24 cellular contexts compared by ENCODE assay signal in the genomic region with DNA sequence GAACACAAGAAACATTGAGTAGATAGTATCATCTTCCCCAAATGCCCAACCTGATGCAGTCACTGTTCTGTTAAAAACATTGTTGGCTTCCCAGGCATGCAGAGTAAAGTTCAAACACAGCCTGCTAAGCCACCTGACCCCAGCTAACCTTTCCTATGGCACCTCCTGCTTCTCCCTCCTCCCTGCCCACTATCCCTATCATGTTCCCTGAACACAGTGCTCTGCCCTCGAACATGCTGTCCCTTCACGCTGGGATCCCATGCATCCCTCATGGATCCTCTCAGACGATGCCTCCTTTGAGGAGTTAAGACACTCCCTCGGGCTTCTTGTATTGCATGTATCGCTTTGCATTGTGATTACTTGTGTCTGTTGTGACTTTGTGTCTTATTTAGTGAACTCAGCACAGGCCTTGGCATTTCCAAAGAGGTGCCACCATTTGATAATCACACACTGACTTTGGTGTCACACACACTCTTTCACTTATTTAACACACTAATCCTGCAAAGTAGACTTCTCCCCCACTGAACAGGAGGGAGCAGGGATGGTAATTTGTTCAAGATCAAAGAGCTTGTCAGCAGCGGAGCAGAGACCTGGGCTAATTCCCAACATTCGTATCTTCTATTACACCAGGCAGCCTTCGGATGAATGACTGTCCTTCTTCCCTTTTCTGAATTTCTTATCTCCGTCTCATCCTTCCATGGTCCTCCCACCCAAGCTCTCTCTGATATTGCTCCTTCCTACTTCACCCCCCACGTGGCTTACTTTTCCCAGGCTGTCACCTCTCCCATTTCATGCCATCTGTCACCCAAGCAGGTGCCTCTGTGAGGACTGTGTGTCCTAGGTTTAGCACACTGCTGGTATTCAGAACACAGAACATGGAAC. TPM values are rescaled to one million over a fixed set of nuclear protein-coding genes. Genes with fewer than 3 reads are reported as not detected.
A peak's percentile ranks its signal among the peaks of the same experiment; 100 is the strongest.
DNase-seq lines count a peak whose midpoint lies in the region; ATAC-seq, FAIRE-seq and TF ChIP-seq lines count a peak whose summit lies in the region.
"Had no signal": no experiment of that assay in that cellular context is flagged by ENCODE, and none has a peak within 500 bp of the region (broad histone marks: within the 10 kb centered on the region; RNA-seq: fewer than 3 reads in every experiment).

No MANE protein-coding gene starts in this region.

- H3K27ac Mint-ChIP-seq in stimulated activated naive B cell treated with anti-CD40 and anti-IgM and Interleukin-4, amounts not matched to agents 10 μg/mL and 1 μg/mL and 100 μg/mL, for 72 hours: peak overlapping the region; percentile 27
- H3K27ac Mint-ChIP-seq: activated CD4-positive, alpha-beta T cell treated with anti-CD3 and anti-CD28 coated beads, Interleukin-2, amount 10 ng/mL, durations not matched to agents 24 days and 14 days; natural killer cell; progenitor cell of endocrine pancreas; T-helper 2 cell treated with Interferon-gamma antibody and Interleukin-4, amounts not matched to agents 5 μg/mL and 100 μg/mL, for 36 hours had no signal

- POLR2A ChIA-PET in K562 (lab: Yijun Ruan, JAX): interaction anchor here (0.6 to 2.0 kb wide), 9 partner anchors 12 to 138 kb away, joined by 3 to 6 read pairs (median 3); a partner anchor contains a TSS
- POLR2A ChIA-PET in HepG2 (lab: Yijun Ruan, JAX): no interaction called here

- H4K20me1 ChIP-seq in K562 (replicated peaks; ENCODE audit: control insufficient read depth, insufficient read depth, low read length) (no peaks in the 10 kb centered on the region), HepG2 (ENCODE audit: insufficient read depth, low read length) (no peaks in the 10 kb centered on the region)

- DNase-seq in NCI-H82 (lab: John Stamatoyannopoulos, UW) (peak; percentile 61), NCI-H82 treated with DMSO at 0.1 percent for 48 hours (lab: John Stamatoyannopoulos, UW; ENCODE audit: unreplicated experiment) (no peak), K562 (ENCODE audit: extremely low read depth in 1 of 4, low spot score in 3 of 4) (peak in 3 of 4 experiments; percentile 16 to 76 (median 54)), HepG2 (ENCODE audit: low spot score) (peak; percentile 85)
- no peak for DNase-seq in stimulated activated naive B cell treated with anti-CD40 and anti-IgM and Interleukin-4, amounts not matched to agents 10 μg/mL and 1 μg/mL and 100 μg/mL, for 72 hours
- DNase-seq: 8988T; activated CD4-positive, alpha-beta T cell treated with anti-CD3 and anti-CD28 coated beads, Interleukin-2, amount 10 ng/mL, durations not matched to agents 24 days and 14 days; activated naive CD4-positive, alpha-beta T cell; activated T-cell treated with anti-CD3 and anti-CD28 coated beads for 4 hours; anterior cingulate cortex; cerebellar nuclear complex; effector memory CD4-positive, alpha-beta T cell; GDM1; mesendoderm; natural killer cell; NCI-H187; NCI-H510A had no signal

- peak overlapping the region; percentile 70 for H3K27ac ChIP-seq in K562 (ENCODE audit: extremely low read depth, low read depth, low read length)
- peak overlapping the region; percentile 45 for H3K27ac ChIP-seq in HepG2 (ENCODE audit: extremely low read length, insufficient read depth, low read length)
- H3K27ac ChIP-seq: SJSA1 had no signal

- TF ChIP-seq CTCF in K562 (IDR thresholded peaks at IDR 0.05 in 2 of 3, conservative IDR thresholded peaks at IDR 0.05 in 1 of 3; ENCODE audit: insufficient read depth in 2 of 3, low read depth in 1 of 3, low read length in 3 of 3) (no peak), HepG2 (CRISPR knock-in tag; IDR thresholded peaks at IDR 0.05) (no peak)

- CTCF ChIA-PET in K562 (lab: Yijun Ruan, JAX; ENCODE audit: low intra/inter-chr PET ratio): no interaction called here
- CTCF ChIA-PET in HepG2 (lab: Yijun Ruan, JAX; ENCODE audit: low intra/inter-chr PET ratio, low total read pairs): no interaction called here

- intact Hi-C loops in K562 (cut with micrococcal nuclease) (loop anchor here (10.0 kb wide), 1 partner anchor 118 kb away; a partner anchor contains a TSS), HepG2 (cut with micrococcal nuclease; ENCODE audit: unreplicated experiment) (no loop called here)

- H2AFZ ChIP-seq in K562 (ENCODE audit: low read depth, low read length): peak overlapping the region; percentile 51; the same call in 1 of the 2 replicates
- no peak overlapping the region for H2AFZ ChIP-seq in HepG2 (ENCODE audit: low read length)

- no peaks in the 10 kb centered on the region for H3K9me3 Mint-ChIP-seq in stimulated activated naive B cell treated with anti-CD40 and anti-IgM and Interleukin-4, amounts not matched to agents 10 μg/mL and 1 μg/mL and 100 μg/mL, for 72 hours
- H3K9me3 Mint-ChIP-seq: activated CD4-positive, alpha-beta T cell treated with anti-CD3 and anti-CD28 coated beads, Interleukin-2, amount 10 ng/mL, durations not matched to agents 24 days and 14 days; natural killer cell; T-helper 2 cell treated with Interferon-gamma antibody and Interleukin-4, amounts not matched to agents 5 μg/mL and 100 μg/mL, for 36 hours had no signal

- peak; percentile 63; the same call in 1 of the 2 replicates for TF ChIP-seq EP300 in K562 (IDR thresholded peaks at IDR 0.05; ENCODE audit: low read length)
- peak in 1 of 2 experiments; percentile 5; a peak in 1 of 4 replicates for TF ChIP-seq EP300 in HepG2 (IDR thresholded peaks at IDR 0.05; ENCODE audit: low read depth in 2 of 2, low read length in 2 of 2)
- no peak for TF ChIP-seq EP300 in HepG2 (CRISPR knock-in tag; IDR thresholded peaks at IDR 0.05; ENCODE audit: borderline replicate concordance)

- H3K4me3 ChIP-seq in K562: no peak overlapping the region
- no peak overlapping the region; a peak in 1 of 6 replicates for H3K4me3 ChIP-seq in HepG2 (replicated peaks in 1 of 3; ENCODE audit: insufficient read depth in 1 of 3, low read depth in 2 of 3, low read length in 3 of 3)
- H3K4me3 ChIP-seq: SJSA1 had no signal

- no TSS peak for BruUV-seq in K562 (replicated peaks; lab: Mats Ljungman, UMichigan)
- BruUV-seq in HepG2 (replicated peaks; lab: Mats Ljungman, UMichigan): no TSS peak

- FAIRE-seq in K562 (lab: Jason Lieb, UNC) (peak; percentile 67), HepG2 (lab: Jason Lieb, UNC) (peak; percentile 91)
- FAIRE-seq: GM12891 had no signal

- peak; percentile 2; the same call in 2 of the 3 replicates for ATAC-seq in K562
- ATAC-seq in HepG2: peak; percentile 86
- no peak for ATAC-seq in stimulated activated naive B cell treated with anti-CD40 and anti-IgM and Interleukin-4, amounts not matched to agents 10 μg/mL and 1 μg/mL and 100 μg/mL, for 72 hours (replicated peaks)
- no peak for ATAC-seq in HG02588 (IDR thresholded peaks at IDR 0.05; ENCODE audit: unreplicated experiment)
- ATAC-seq in GM18873 (IDR thresholded peaks at IDR 0.05; ENCODE audit: low FRiP score, unreplicated experiment): no peak
- ATAC-seq in HG02642 (IDR thresholded peaks at IDR 0.05; ENCODE audit: poor library complexity, unreplicated experiment): no peak
- ATAC-seq: natural killer cell had no signal

- H3K9ac ChIP-seq in K562 (ENCODE audit: insufficient read depth in 1 of 2, low read depth in 2 of 2, low read length in 2 of 2): peak overlapping the region; percentile 29 to 50; a peak in 3 of 4 replicates
- no peak overlapping the region for H3K9ac ChIP-seq in HepG2 (ENCODE audit: insufficient read depth, low read depth, low read length)

- H3K79me2 ChIP-seq in K562 (ENCODE audit: control insufficient read depth, insufficient read depth, low read length) (peaks cover 7% of the 10 kb centered on the region; the same call in 1 of the 3 replicates), HepG2 (ENCODE audit: insufficient read depth, low read length) (no peaks in the 10 kb centered on the region)

- H3K9me3 ChIP-seq in K562 (replicated peaks; ENCODE audit: control insufficient read depth, insufficient read depth, low read depth, low read length) (peaks cover 3% of the 10 kb centered on the region), HepG2 (ENCODE audit: low read length) (no peaks in the 10 kb centered on the region)
- H3K9me3 ChIP-seq: SJSA1 had no signal

- 10% methylated on average over 10 of the region's 10 CpGs for WGBS in K562 (ENCODE audit: insufficient coverage, low coverage, missing lambda C conversion rate)
- 34% methylated on average over 10 of the region's 10 CpGs for WGBS in HepG2 (ENCODE audit: low lambda C conversion rate)

- H3K4me3 Mint-ChIP-seq in stimulated activated naive B cell treated with anti-CD40 and anti-IgM and Interleukin-4, amounts not matched to agents 10 μg/mL and 1 μg/mL and 100 μg/mL, for 72 hours: no peak overlapping the region
- H3K4me3 Mint-ChIP-seq: activated CD4-positive, alpha-beta T cell treated with anti-CD3 and anti-CD28 coated beads, Interleukin-2, amount 10 ng/mL, durations not matched to agents 24 days and 14 days; natural killer cell; T-helper 2 cell treated with Interferon-gamma antibody and Interleukin-4, amounts not matched to agents 5 μg/mL and 100 μg/mL, for 36 hours had no signal

- H3K27me3 ChIP-seq in K562 (ENCODE audit: control insufficient read depth in 2 of 2, insufficient read depth in 2 of 2, low read length in 2 of 2) (no peaks in the 10 kb centered on the region), HepG2 (ENCODE audit: control insufficient read depth in 1 of 2, insufficient read depth in 2 of 2, low read length in 2 of 2) (no peaks in the 10 kb centered on the region)
- H3K27me3 ChIP-seq: SJSA1 had no signal

- H3K4me1 ChIP-seq in K562 (replicated peaks in 1 of 2; ENCODE audit: control insufficient read depth in 2 of 2, insufficient read depth in 2 of 2, low read length in 2 of 2) (peaks cover 37 to 78% of the 10 kb centered on the region in 2 experiments), HepG2 (ENCODE audit: insufficient read depth, low read length) (peaks cover 52% of the 10 kb centered on the region)
- H3K4me1 ChIP-seq: SJSA1 had no signal

- peaks cover 35 to 48% of the 10 kb centered on the region in 2 donors for H3K36me3 Mint-ChIP-seq in stimulated activated naive B cell treated with anti-CD40 and anti-IgM and Interleukin-4, amounts not matched to agents 10 μg/mL and 1 μg/mL and 100 μg/mL, for 72 hours
- H3K36me3 Mint-ChIP-seq: natural killer cell had no signal

- H3K9me1 ChIP-seq in K562 (ENCODE audit: control insufficient read depth, insufficient read depth, low read length): no peaks in the 10 kb centered on the region

- H3K4me1 Mint-ChIP-seq in stimulated activated naive B cell treated with anti-CD40 and anti-IgM and Interleukin-4, amounts not matched to agents 10 μg/mL and 1 μg/mL and 100 μg/mL, for 72 hours: peaks cover 36 to 69% of the 10 kb centered on the region in 2 donors

- H3K36me3 ChIP-seq in K562 (ENCODE audit: control insufficient read depth, insufficient read depth, low read length): peaks cover 48% of the 10 kb centered on the region
- no peaks in the 10 kb centered on the region for H3K36me3 ChIP-seq in HepG2 (replicated peaks in 1 of 2; ENCODE audit: control insufficient read depth in 1 of 2, insufficient read depth in 2 of 2, low read length in 2 of 2)

- in situ Hi-C loops in K562 (cut with MboI) (no loop called here), HepG2 (cut with HindIII; ENCODE audit: extremely low pct_ligation_motif_present, low pct_unique_long_range_greater_than_20kb) (no loop called here)

- H3K4me2 ChIP-seq in K562 (ENCODE audit: insufficient read depth, low read length): peak overlapping the region; percentile 63
- peak overlapping the region; percentile 56 for H3K4me2 ChIP-seq in HepG2 (ENCODE audit: low read depth, low read length)

- H3K27me3 Mint-ChIP-seq in stimulated activated naive B cell treated with anti-CD40 and anti-IgM and Interleukin-4, amounts not matched to agents 10 μg/mL and 1 μg/mL and 100 μg/mL, for 72 hours: no peaks in the 10 kb centered on the region
- H3K27me3 Mint-ChIP-seq: activated CD4-positive, alpha-beta T cell treated with anti-CD3 and anti-CD28 coated beads, Interleukin-2, amount 10 ng/mL, durations not matched to agents 24 days and 14 days; progenitor cell of endocrine pancreas had no signal

- TF ChIP-seq POLR2A in K562 (conservative IDR thresholded peaks at IDR 0.05) (no peak), HepG2 (IDR thresholded peaks at IDR 0.05; ENCODE audit: insufficient read depth in 1 of 2, low read depth in 2 of 2, low read length in 2 of 2) (no peak)

- TF ChIP-seq RAD21 in K562 (CRISPR knock-in tag; conservative IDR thresholded peaks at IDR 0.05 in 1 of 2, IDR thresholded peaks at IDR 0.05 in 1 of 2) (peak in 1 of 2 experiments; percentile 15; a peak in 1 of 4 replicates), HepG2 (CRISPR knock-in tag; IDR thresholded peaks at IDR 0.05) (no peak)

RNA-seq across cellular contexts. Expression of a gene that starts 28.3 kb away (rescaled TPM):
- total RNA-seq in K562 (2011; cell fraction: chromatin; rRNA removed; ENCODE audit: low replicate concordance): 9.6 and 43.3 TPM in 2 replicates
- 62.9 and 65.8 TPM in 2 replicates for total RNA-seq in K562 (2011; cell fraction: nucleolus; rRNA removed)
- 33.6 and 43.7 TPM in 2 replicates for total RNA-seq in K562 (2011; cell fraction: nucleoplasm; rRNA removed)
- total RNA-seq in K562 (2014; rRNA removed): 31.8 and 42.1 TPM in 2 replicates
- 4.6 and 6.5 TPM in 2 replicates for total RNA-seq in K562 (2014; rRNA removed; fragmentation: Illumina TruSeq; extraction: Trizol)
- total RNA-seq in K562 (2015; rRNA removed; fragmentation: Illumina TruSeq; extraction: Trizol): 18.2 and 21.9 TPM in 2 replicates
- 30.1 and 35.5 TPM in 2 replicates for total RNA-seq in K562 (2021)
- polyA plus RNA-seq in K562 (2011; rRNA removed): 29.1 and 74.4 TPM in 2 replicates
- polyA plus RNA-seq in K562 (2011; cell fraction: cytosol; rRNA removed): 106 and 151 TPM in 2 replicates
- polyA plus RNA-seq in K562 (2011; cell fraction: nucleus; rRNA removed): 87.3 and 88.9 TPM in 2 replicates
- 43.9 and 73.7 TPM in 2 replicates for polyA plus RNA-seq in K562 (2012)
- 20.9 and 39.0 TPM in 2 replicates for polyA plus RNA-seq in K562 (2014; fragmentation: Illumina TruSeq; extraction: Trizol)
- polyA plus RNA-seq in K562 (2014; fragmentation: Nextera tagmentation; extraction: Ambion mirVana): 10 to 100 TPM; 13.1 to 13.7 TPM
- 34.9 and 36.7 TPM in 2 replicates for polyA plus RNA-seq in K562 (2014; rRNA removed)
- polyA minus RNA-seq in K562 (2011; rRNA and poly(A)+ RNA removed): 10.5 and 14.6 TPM in 2 replicates
- 18.3 and 35.8 TPM in 2 replicates for polyA minus RNA-seq in K562 (2011; cell fraction: cytosol; rRNA and poly(A)+ RNA removed)
- polyA minus RNA-seq in K562 (2011; cell fraction: nucleus; rRNA and poly(A)+ RNA removed): 43.4 and 63.9 TPM in 2 replicates
- total RNA-seq in HepG2 (2016; rRNA removed; fragmentation: Illumina TruSeq; extraction: Trizol): 11.2 and 15.3 TPM in 2 replicates
- total RNA-seq in HepG2 (2016; cell fraction: cytosol; rRNA removed; fragmentation: Illumina TruSeq; extraction: Trizol; ENCODE audit: low read depth): 78.6 and 81.3 TPM in 2 replicates
- total RNA-seq in HepG2 (2016; cell fraction: insoluble cytoplasmic fraction; rRNA removed; fragmentation: Illumina TruSeq; extraction: Trizol): 9.2 and 15.5 TPM in 2 replicates
- total RNA-seq in HepG2 (2016; cell fraction: membrane; rRNA removed; fragmentation: Illumina TruSeq; extraction: Trizol): 58.3 and 62.1 TPM in 2 replicates
- total RNA-seq in HepG2 (2016; cell fraction: nucleus; rRNA removed; fragmentation: Illumina TruSeq; extraction: Trizol): 7.2 and 10.1 TPM in 2 replicates
- 8.8 and 11.9 TPM in 2 replicates for polyA plus RNA-seq in HepG2 (2011; rRNA removed)
- polyA plus RNA-seq in HepG2 (2011; cell fraction: cytosol; rRNA removed): 9.0 and 13.2 TPM in 2 replicates
- polyA plus RNA-seq in HepG2 (2011; cell fraction: nucleus; rRNA removed): 14.4 and 18.0 TPM in 2 replicates
- 3.4 and 5.5 TPM in 2 replicates for polyA plus RNA-seq in HepG2 (2012)
- polyA plus RNA-seq in HepG2 (2016; cell fraction: cytosol; fragmentation: Illumina TruSeq; extraction: Trizol; ENCODE audit: low read depth): 91.0 and 94.0 TPM in 2 replicates
- 9.6 and 11.4 TPM in 2 replicates for polyA plus RNA-seq in HepG2 (2016; cell fraction: insoluble cytoplasmic fraction; fragmentation: Illumina TruSeq; extraction: Trizol; ENCODE audit: low read depth)
- polyA plus RNA-seq in HepG2 (2016; cell fraction: membrane; fragmentation: Illumina TruSeq; extraction: Trizol; ENCODE audit: low read depth): 61.6 and 63.3 TPM in 2 replicates
- polyA plus RNA-seq in HepG2 (2016; cell fraction: nucleus; fragmentation: Illumina TruSeq; extraction: Trizol; ENCODE audit: insufficient read depth, low read depth): 13.3 and 16.8 TPM in 2 replicates
- polyA minus RNA-seq in HepG2 (2011; rRNA and poly(A)+ RNA removed; ENCODE audit: low replicate concordance): 13.5 and 15.5 TPM in 2 replicates
- polyA minus RNA-seq in HepG2 (2011; cell fraction: cytosol; rRNA and poly(A)+ RNA removed): 3.9 and 4.0 TPM in 2 replicates
- polyA minus RNA-seq in HepG2 (2011; cell fraction: nucleus; rRNA and poly(A)+ RNA removed): 5.6 and 6.4 TPM in 2 replicates

RNA-seq across cellular contexts. Expression of a gene that starts 40.4 kb away (rescaled TPM):
- 30.6 and 67.6 TPM in 2 replicates for total RNA-seq in K562 (2011; cell fraction: chromatin; rRNA removed; ENCODE audit: low replicate concordance)
- 97.4 and 98.8 TPM in 2 replicates for total RNA-seq in K562 (2011; cell fraction: nucleolus; rRNA removed)
- 112 and 202 TPM in 2 replicates for total RNA-seq in K562 (2011; cell fraction: nucleoplasm; rRNA removed)
- total RNA-seq in K562 (2014; rRNA removed): 1,004 and 1,256 TPM in 2 replicates
- 270 and 326 TPM in 2 replicates for total RNA-seq in K562 (2014; rRNA removed; fragmentation: Illumina TruSeq; extraction: Trizol)
- 594 and 609 TPM in 2 replicates for total RNA-seq in K562 (2015; rRNA removed; fragmentation: Illumina TruSeq; extraction: Trizol)
- 1,947 and 1,950 TPM in 2 replicates for total RNA-seq in K562 (2021)
- polyA plus RNA-seq in K562 (2011; rRNA removed): 205 and 451 TPM in 2 replicates
- polyA plus RNA-seq in K562 (2011; cell fraction: cytosol; rRNA removed): 348 and 767 TPM in 2 replicates
- 229 and 367 TPM in 2 replicates for polyA plus RNA-seq in K562 (2011; cell fraction: nucleus; rRNA removed)
- polyA plus RNA-seq in K562 (2012): 830 and 1,263 TPM in 2 replicates
- polyA plus RNA-seq in K562 (2014; fragmentation: Illumina TruSeq; extraction: Trizol): 1,608 and 1,897 TPM in 2 replicates
- 10 to 100 TPM; 27.8 to 58.8 TPM for polyA plus RNA-seq in K562 (2014; fragmentation: Nextera tagmentation; extraction: Ambion mirVana)
- polyA plus RNA-seq in K562 (2014; rRNA removed): 1,026 and 1,125 TPM in 2 replicates
- 66.3 and 71.3 TPM in 2 replicates for polyA minus RNA-seq in K562 (2011; rRNA and poly(A)+ RNA removed)
- polyA minus RNA-seq in K562 (2011; cell fraction: cytosol; rRNA and poly(A)+ RNA removed): 364 and 449 TPM in 2 replicates
- 49.0 and 60.6 TPM in 2 replicates for polyA minus RNA-seq in K562 (2011; cell fraction: nucleus; rRNA and poly(A)+ RNA removed)
- total RNA-seq in HepG2 (2016; rRNA removed; fragmentation: Illumina TruSeq; extraction: Trizol): 145 and 150 TPM in 2 replicates
- total RNA-seq in HepG2 (2016; cell fraction: cytosol; rRNA removed; fragmentation: Illumina TruSeq; extraction: Trizol; ENCODE audit: low read depth): 82.4 and 94.2 TPM in 2 replicates
- 136 and 144 TPM in 2 replicates for total RNA-seq in HepG2 (2016; cell fraction: insoluble cytoplasmic fraction; rRNA removed; fragmentation: Illumina TruSeq; extraction: Trizol)
- total RNA-seq in HepG2 (2016; cell fraction: membrane; rRNA removed; fragmentation: Illumina TruSeq; extraction: Trizol): 218 and 242 TPM in 2 replicates
- total RNA-seq in HepG2 (2016; cell fraction: nucleus; rRNA removed; fragmentation: Illumina TruSeq; extraction: Trizol): 54.7 and 67.6 TPM in 2 replicates
- 110 and 117 TPM in 2 replicates for polyA plus RNA-seq in HepG2 (2011; rRNA removed)
- 75.3 and 119 TPM in 2 replicates for polyA plus RNA-seq in HepG2 (2011; cell fraction: cytosol; rRNA removed)
- polyA plus RNA-seq in HepG2 (2011; cell fraction: nucleus; rRNA removed): 94.8 and 98.5 TPM in 2 replicates
- polyA plus RNA-seq in HepG2 (2012): 124 and 156 TPM in 2 replicates
- polyA plus RNA-seq in HepG2 (2016; cell fraction: cytosol; fragmentation: Illumina TruSeq; extraction: Trizol; ENCODE audit: low read depth): 263 TPM in 2 replicates
- 365 and 450 TPM in 2 replicates for polyA plus RNA-seq in HepG2 (2016; cell fraction: insoluble cytoplasmic fraction; fragmentation: Illumina TruSeq; extraction: Trizol; ENCODE audit: low read depth)
- 531 and 581 TPM in 2 replicates for polyA plus RNA-seq in HepG2 (2016; cell fraction: membrane; fragmentation: Illumina TruSeq; extraction: Trizol; ENCODE audit: low read depth)
- 216 and 222 TPM in 2 replicates for polyA plus RNA-seq in HepG2 (2016; cell fraction: nucleus; fragmentation: Illumina TruSeq; extraction: Trizol; ENCODE audit: insufficient read depth, low read depth)
- polyA minus RNA-seq in HepG2 (2011; rRNA and poly(A)+ RNA removed; ENCODE audit: low replicate concordance): 74.1 and 108 TPM in 2 replicates
- polyA minus RNA-seq in HepG2 (2011; cell fraction: cytosol; rRNA and poly(A)+ RNA removed): 75.7 and 94.8 TPM in 2 replicates
- 17.0 and 21.0 TPM in 2 replicates for polyA minus RNA-seq in HepG2 (2011; cell fraction: nucleus; rRNA and poly(A)+ RNA removed)

Comparison
In these comparisons a context has a peak if more than half of its experiments do, and no peak if none do; other contexts are left out.
1. DNase-seq: peak in NCI-H82 (single experiment), K562 (3 of 4) and HepG2 (single experiment); none in NCI-H82 treated with DMSO at 0.1 percent for 48 hours (single experiment) and stimulated activated naive B cell treated with anti-CD40 and anti-IgM and Interleukin-4, amounts not matched to agents 10 μg/mL and 1 μg/mL and 100 μg/mL, for 72 hours (single experiment).
2. ATAC-seq: peak in K562 (single experiment) and HepG2 (single experiment); none in stimulated activated naive B cell treated with anti-CD40 and anti-IgM and Interleukin-4, amounts not matched to agents 10 μg/mL and 1 μg/mL and 100 μg/mL, for 72 hours (0 of 2), HG02588 (single experiment), GM18873 (single experiment) and HG02642 (single experiment).